In the genomic region with DNA sequence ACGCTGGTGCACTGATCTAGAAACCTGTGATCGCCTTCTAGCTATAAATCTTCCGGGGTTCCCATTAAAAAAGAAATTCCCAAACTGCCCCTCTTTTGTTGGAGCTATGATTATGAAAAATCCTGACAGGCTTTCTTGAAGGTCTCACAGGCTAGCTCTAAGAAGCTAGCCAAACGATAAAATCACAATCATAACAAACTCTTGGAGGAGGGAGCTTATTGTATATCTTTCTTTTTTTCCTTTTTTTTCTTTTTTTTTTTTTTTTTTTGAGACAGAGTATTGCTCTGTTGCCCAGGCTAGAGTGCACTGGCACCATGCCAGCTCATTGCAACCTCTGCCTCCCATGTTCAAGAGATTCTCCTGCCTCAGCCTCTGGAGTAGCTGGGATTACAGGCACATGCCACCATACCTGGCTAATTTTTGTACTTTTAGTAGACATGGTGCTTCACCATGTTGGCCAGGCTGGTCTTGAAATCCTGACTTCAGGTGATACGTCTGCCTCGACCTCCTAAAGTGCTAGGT, we compare ENCODE assay signal across 8 cellular contexts.
DNase-seq lines count a peak whose midpoint lies in the region; ATAC-seq and TF ChIP-seq lines count a peak whose summit lies in the region.

No MANE protein-coding gene starts in this region.

- intact Hi-C loops in activated naive CD4-positive, alpha-beta T cell treated with anti-CD3 and anti-CD28 coated beads for 36 hours (cut with micrococcal nuclease) = loop anchor here (1.0 to 2.0 kb wide), 3 partner anchors 50 to 320 kb away; a partner anchor contains a TSS
- intact Hi-C loops in lower lobe of right lung (cut with DNase I) = no loop called here
- intact Hi-C loops in upper lobe of right lung (cut with DNase I) = no loop called here

- H3K4me1 ChIP-seq in lower lobe of right lung (peaks cover 34% of the 10 kb centered on the region), upper lobe of right lung (peaks cover 36% of the 10 kb centered on the region)

- no peaks in the 10 kb centered on the region for H3K9me3 Mint-ChIP-seq in activated naive CD4-positive, alpha-beta T cell treated with anti-CD3 and anti-CD28 coated beads for 36 hours
- no peaks in the 10 kb centered on the region for H3K9me3 Mint-ChIP-seq in activated naive CD8-positive, alpha-beta T cell treated with anti-CD3 and anti-CD28 coated beads, Interleukin-2, amount 10 ng/mL, durations not matched to agents 7 days and 5 days

- H3K4me3 Mint-ChIP-seq in activated naive CD4-positive, alpha-beta T cell treated with anti-CD3 and anti-CD28 coated beads for 36 hours = peak overlapping the region; percentile 33
- H3K4me3 Mint-ChIP-seq in activated naive CD8-positive, alpha-beta T cell treated with anti-CD3 and anti-CD28 coated beads, Interleukin-2, amount 10 ng/mL, durations not matched to agents 7 days and 5 days = peak overlapping the region; percentile 83

- ATAC-seq in activated naive CD8-positive, alpha-beta T cell treated with anti-CD3 and anti-CD28 coated beads, Interleukin-2, amount 10 ng/mL, durations not matched to agents 7 days and 5 days (ENCODE audit: low read depth) = peak; percentile 9
- peak in 1 of 2 donors; percentile 13 for ATAC-seq in lower lobe of right lung
- ATAC-seq in upper lobe of right lung = no peak
- no peak for ATAC-seq in GM18498 (IDR thresholded peaks at IDR 0.05; ENCODE audit: unreplicated experiment)
- ATAC-seq in HG02840 (IDR thresholded peaks at IDR 0.05; ENCODE audit: low FRiP score, unreplicated experiment) = no peak

- no peaks in the 10 kb centered on the region for H3K27me3 Mint-ChIP-seq in activated naive CD4-positive, alpha-beta T cell treated with anti-CD3 and anti-CD28 coated beads for 36 hours (ENCODE audit: low read depth)
- H3K27me3 Mint-ChIP-seq in activated naive CD8-positive, alpha-beta T cell treated with anti-CD3 and anti-CD28 coated beads, Interleukin-2, amount 10 ng/mL, durations not matched to agents 7 days and 5 days = no peaks in the 10 kb centered on the region

- H3K36me3 ChIP-seq in lower lobe of right lung (no peaks in the 10 kb centered on the region), upper lobe of right lung (no peaks in the 10 kb centered on the region)

- POLR2A ChIA-PET in activated naive CD8-positive, alpha-beta T cell treated with anti-CD3 and anti-CD28 coated beads, Interleukin-2, amount 10 ng/mL, durations not matched to agents 7 days and 5 days (lab: Charles Lee) = interaction anchor here (0.7 to 1.2 kb wide), 5 partner anchors 28 to 194 kb away, joined by 3 to 6 read pairs (median 4); no protein-coding TSS in a partner anchor

- CTCF ChIA-PET in activated naive CD4-positive, alpha-beta T cell treated with anti-CD3 and anti-CD28 coated beads for 36 hours (lab: Charles Lee) = interaction anchor here (0.7 to 1.4 kb wide), 3 partner anchors 188 to 200 kb away, joined by 3 to 5 read pairs (median 3); no protein-coding TSS in a partner anchor

- H3K4me3 ChIP-seq in lower lobe of right lung (peak overlapping the region; percentile 19), upper lobe of right lung (no peak overlapping the region)

- no peaks in the 10 kb centered on the region for H3K9me3 ChIP-seq in lower lobe of right lung
- no peaks in the 10 kb centered on the region for H3K9me3 ChIP-seq in upper lobe of right lung

- DNase-seq in activated naive CD4-positive, alpha-beta T cell treated with anti-CD3 and anti-CD28 coated beads for 36 hours = peak; percentile 10
- no peak for DNase-seq in activated naive CD4-positive, alpha-beta T cell (lab: John Stamatoyannopoulos, UW)
- no peak for DNase-seq in activated naive CD8-positive, alpha-beta T cell treated with anti-CD3 and anti-CD28 coated beads, Interleukin-2, amount 10 ng/mL, durations not matched to agents 7 days and 5 days
- DNase-seq in lower lobe of right lung (no peak), upper lobe of right lung (no peak), islet precursor cell (no peak)

- H3K36me3 Mint-ChIP-seq in activated naive CD4-positive, alpha-beta T cell treated with anti-CD3 and anti-CD28 coated beads for 36 hours (ENCODE audit: low read depth) = no peaks in the 10 kb centered on the region
- H3K36me3 Mint-ChIP-seq in activated naive CD8-positive, alpha-beta T cell treated with anti-CD3 and anti-CD28 coated beads, Interleukin-2, amount 10 ng/mL, durations not matched to agents 7 days and 5 days = peaks cover 10% of the 10 kb centered on the region

- TF ChIP-seq CTCF in lower lobe of right lung (IDR thresholded peaks at IDR 0.05) (no peak), upper lobe of right lung (IDR thresholded peaks at IDR 0.05) (no peak)

- no peaks in the 10 kb centered on the region for H3K27me3 ChIP-seq in lower lobe of right lung (ENCODE audit: low read depth)
- no peaks in the 10 kb centered on the region for H3K27me3 ChIP-seq in upper lobe of right lung

- H3K4me1 Mint-ChIP-seq in activated naive CD4-positive, alpha-beta T cell treated with anti-CD3 and anti-CD28 coated beads for 36 hours (ENCODE audit: low read depth) = peaks cover 40% of the 10 kb centered on the region
- H3K4me1 Mint-ChIP-seq in activated naive CD8-positive, alpha-beta T cell treated with anti-CD3 and anti-CD28 coated beads, Interleukin-2, amount 10 ng/mL, durations not matched to agents 7 days and 5 days = peaks cover 51% of the 10 kb centered on the region

- H3K27ac ChIP-seq in lower lobe of right lung (peak overlapping the region; percentile 58), upper lobe of right lung (peak overlapping the region; percentile 51)

- H3K27ac Mint-ChIP-seq in activated naive CD4-positive, alpha-beta T cell treated with anti-CD3 and anti-CD28 coated beads for 36 hours = peak overlapping the region; percentile 58
- H3K27ac Mint-ChIP-seq in activated naive CD8-positive, alpha-beta T cell treated with anti-CD3 and anti-CD28 coated beads, Interleukin-2, amount 10 ng/mL, durations not matched to agents 7 days and 5 days = peak overlapping the region; percentile 91
